In the genomic region with DNA sequence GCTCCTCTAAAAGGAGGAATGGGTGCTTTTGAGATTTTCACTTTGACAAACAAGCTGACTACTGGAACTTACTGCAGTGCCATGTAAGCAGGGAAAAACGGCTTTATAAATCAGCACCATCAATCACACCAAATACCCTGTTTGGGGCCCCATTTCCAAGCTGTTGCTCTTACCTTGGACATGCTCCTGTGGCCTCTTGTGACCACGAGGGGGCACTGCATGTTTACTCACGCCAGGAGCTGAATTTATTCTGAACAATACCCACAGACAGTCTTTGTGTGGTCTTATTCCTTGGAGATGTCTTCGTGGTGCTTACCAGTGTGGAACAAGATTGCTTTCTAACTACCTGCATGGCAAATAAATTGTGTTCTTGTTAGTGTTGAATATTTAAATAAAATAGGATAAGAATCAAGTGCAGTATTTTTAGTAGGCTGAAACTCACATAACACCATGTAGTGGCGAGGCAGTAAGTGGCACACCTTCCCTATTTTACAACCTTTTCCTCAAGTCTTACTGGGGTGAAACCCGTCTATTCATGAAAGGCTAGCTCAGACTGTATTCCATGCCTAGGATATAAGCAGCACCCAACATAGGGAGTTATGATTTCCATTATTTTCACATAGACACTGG, we compare ENCODE assay signal across 8 cellular contexts.
A peak's percentile ranks its signal among the peaks of the same experiment; 100 is the strongest.
DNase-seq lines count a peak whose midpoint lies in the region; ATAC-seq lines count a peak whose summit lies in the region.

No MANE protein-coding gene starts in this region.

- H2AFZ ChIP-seq in trophoblast cell (ENCODE audit: insufficient read depth, low read length, poor library complexity), result no peak overlapping the region

- H3K27ac Mint-ChIP-seq in activated CD4-positive, alpha-beta memory T cell treated with anti-CD3 and anti-CD28 coated beads, Interleukin-2, amount 10 ng/mL, durations not matched to agents 7 days and 5 days, result no peak overlapping the region

- no peaks in the 10 kb centered on the region for H3K27me3 Mint-ChIP-seq in activated CD4-positive, alpha-beta memory T cell treated with anti-CD3 and anti-CD28 coated beads, Interleukin-2, amount 10 ng/mL, durations not matched to agents 7 days and 5 days

- H3K27ac ChIP-seq in trophoblast cell (ENCODE audit: low read depth, low read length), result no peak overlapping the region

- no peak overlapping the region for H3K4me3 ChIP-seq in trophoblast cell (ENCODE audit: low read depth, low read length)

- ATAC-seq in HG02588 (IDR thresholded peaks at IDR 0.05; ENCODE audit: unreplicated experiment), result peak; percentile 64
- ATAC-seq in GM18517 (IDR thresholded peaks at IDR 0.05; ENCODE audit: unreplicated experiment), result no peak

- H2BK5ac ChIP-seq in trophoblast cell (ENCODE audit: low read depth, low read length, poor library complexity), result no peak overlapping the region

- H3K9ac ChIP-seq in trophoblast cell (ENCODE audit: low read length), result no peak overlapping the region

- H4K8ac ChIP-seq in trophoblast cell (ENCODE audit: low read depth, low read length), result no peak overlapping the region

- no peak overlapping the region for H4K12ac ChIP-seq in trophoblast cell (ENCODE audit: low read depth, low read length)

- POLR2A ChIA-PET in activated CD4-positive, alpha-beta memory T cell treated with anti-CD3 and anti-CD28 coated beads, Interleukin-2, amount 10 ng/mL, durations not matched to agents 7 days and 5 days (lab: Charles Lee), result no interaction called here

- H3K4me2 ChIP-seq in trophoblast cell (ENCODE audit: low read length), result no peak overlapping the region

- peak; percentile 17 for DNase-seq in activated naive CD4-positive, alpha-beta T cell treated with Interleukin-2 at 50 U/mL for 16 hours
- DNase-seq in activated naive CD4-positive, alpha-beta T cell treated with anti-CD3 and anti-CD28 coated beads, Interleukin-2, amount 50 U/mL, for 16 hours, result no peak
- peak; percentile 18 for DNase-seq in NCI-H146 treated with DMSO at 0.1 percent for 48 hours (lab: John Stamatoyannopoulos, UW; ENCODE audit: unreplicated experiment)
- peak; percentile 45 for DNase-seq in activated CD4-positive, alpha-beta memory T cell treated with anti-CD3 and anti-CD28 coated beads, Interleukin-2, amount 10 ng/mL, durations not matched to agents 7 days and 5 days
- DNase-seq in glomerular endothelial cell (ENCODE audit: extremely low read depth, low read depth, low spot score), result peak; percentile 5
- peak; percentile 45 to 78 for DNase-seq in trophoblast cell

- no peaks in the 10 kb centered on the region for H3K79me2 ChIP-seq in trophoblast cell (ENCODE audit: control insufficient read depth, insufficient read depth, low read length, poor library complexity)

- no peaks in the 10 kb centered on the region for H3K9me3 Mint-ChIP-seq in activated CD4-positive, alpha-beta memory T cell treated with anti-CD3 and anti-CD28 coated beads, Interleukin-2, amount 10 ng/mL, durations not matched to agents 7 days and 5 days

- no peak overlapping the region for H3K4me3 Mint-ChIP-seq in activated CD4-positive, alpha-beta memory T cell treated with anti-CD3 and anti-CD28 coated beads, Interleukin-2, amount 10 ng/mL, durations not matched to agents 7 days and 5 days

- no peak overlapping the region for H3K18ac ChIP-seq in trophoblast cell (ENCODE audit: low read length)

- no peaks in the 10 kb centered on the region for H3K4me1 Mint-ChIP-seq in activated CD4-positive, alpha-beta memory T cell treated with anti-CD3 and anti-CD28 coated beads, Interleukin-2, amount 10 ng/mL, durations not matched to agents 7 days and 5 days

- WGBS in trophoblast cell (ENCODE audit: extremely low coverage, insufficient coverage, insufficient read length), result no CpG with 5 or more reads among the region's 6 CpGs

- H3K27me3 ChIP-seq in trophoblast cell (ENCODE audit: insufficient read depth, low read length), result no peaks in the 10 kb centered on the region

- no peaks in the 10 kb centered on the region for H3K36me3 Mint-ChIP-seq in activated CD4-positive, alpha-beta memory T cell treated with anti-CD3 and anti-CD28 coated beads, Interleukin-2, amount 10 ng/mL, durations not matched to agents 7 days and 5 days (ENCODE audit: low read depth)

- H2BK120ac ChIP-seq in trophoblast cell (ENCODE audit: insufficient read depth, low read length, poor library complexity), result no peak overlapping the region

- no peaks in the 10 kb centered on the region for H3K36me3 ChIP-seq in trophoblast cell (ENCODE audit: control insufficient read depth in 1 of 2, insufficient read depth in 2 of 2, low read length in 2 of 2)

- H4K91ac ChIP-seq in trophoblast cell (ENCODE audit: low read depth, low read length), result no peak overlapping the region

- CTCF ChIA-PET in activated CD4-positive, alpha-beta memory T cell treated with anti-CD3 and anti-CD28 coated beads, Interleukin-2, amount 10 ng/mL, durations not matched to agents 7 days and 5 days (lab: Charles Lee), result interaction anchor here (0.8 to 1.6 kb wide), 6 partner anchors 10 to 1407 kb away, joined by 3 to 9 read pairs (median 3); no protein-coding TSS in a partner anchor

- no peak overlapping the region for H2AK5ac ChIP-seq in trophoblast cell (ENCODE audit: low read length)

- H3K4me1 ChIP-seq in trophoblast cell (ENCODE audit: control insufficient read depth in 1 of 2, insufficient read depth in 2 of 2, low read length in 2 of 2), result no peaks in the 10 kb centered on the region

- H3K4ac ChIP-seq in trophoblast cell (ENCODE audit: low read depth, low read length), result no peak overlapping the region

- no peaks in the 10 kb centered on the region for H3K9me3 ChIP-seq in trophoblast cell (ENCODE audit: insufficient read depth, low read depth, low read length)

- no peak overlapping the region for H3K23ac ChIP-seq in trophoblast cell (ENCODE audit: low read length)

- H3K79me1 ChIP-seq in trophoblast cell (ENCODE audit: low read length), result no peaks in the 10 kb centered on the region

- H2BK12ac ChIP-seq in trophoblast cell (ENCODE audit: low read length), result no peak overlapping the region

- no peak overlapping the region for H3K14ac ChIP-seq in trophoblast cell (ENCODE audit: low read length)
